ENCODE assay signal across 22 cellular contexts in genomic region chr3:3209714-3210113, GRCh38.
"Had no signal": no experiment of that assay in that cellular context is flagged by ENCODE, and none has a peak within 500 bp of the region (broad histone marks: within the 10 kb centered on the region; RNA-seq: fewer than 3 reads in every experiment).

No MANE protein-coding gene starts in this region.

- H3K27me3 ChIP-seq: ascending aorta, breast epithelium, esophagus squamous epithelium had no signal

- H3K4me1 ChIP-seq: ascending aorta, breast epithelium, esophagus squamous epithelium, gastroesophageal sphincter, heart right ventricle had no signal

- H3K9me3 ChIP-seq: ascending aorta, breast epithelium, esophagus squamous epithelium, gastroesophageal sphincter, heart right ventricle had no signal

- H3K4me3 ChIP-seq: ascending aorta, breast epithelium, coronary artery, esophagus squamous epithelium, gastroesophageal sphincter, heart right ventricle had no signal

- DNase-seq: activated CD4-positive, alpha-beta memory T cell treated with anti-CD3 and anti-CD28 coated beads, Interleukin-2, amount 10 ng/mL, durations not matched to agents 7 days and 5 days; activated CD4-positive, alpha-beta T cell treated with anti-CD3 and anti-CD28 coated beads for 1 hour; activated CD4-positive, alpha-beta T cell treated with anti-CD3 and anti-CD28 coated beads for 4 hours; activated CD4-positive, alpha-beta T cell treated with anti-CD3 and anti-CD28 coated beads, Interleukin-2, amount 10 ng/mL, durations not matched to agents 7 days and 5 days; activated CD4-positive, alpha-beta T cell treated with anti-CD3 and anti-CD28 coated beads, Interleukin-2, amount 50 U/mL, for 4 hours; activated CD8-positive, alpha-beta memory T cell treated with anti-CD3 and anti-CD28 coated beads, Interleukin-2, amount 50 U/mL, for 48 hours; activated gamma-delta T cell; activated naive CD4-positive, alpha-beta T cell; activated naive CD4-positive, alpha-beta T cell treated with anti-CD3 and anti-CD28 coated beads, Interleukin-2, amount 10 ng/mL, durations not matched to agents 7 days and 5 days; activated naive CD8-positive, alpha-beta T cell treated with anti-CD3 and anti-CD28 coated beads, Interleukin-2, amount 10 ng/mL, durations not matched to agents 7 days and 5 days; activated T-cell treated with anti-CD3 and anti-CD28 coated beads for 4 hours; activated T-cell treated with anti-CD3 and anti-CD28 coated beads, Interleukin-2, amount 50 U/mL, for 24 hours; activated T-cell treated with anti-CD3 and anti-CD28 coated beads, Interleukin-2, amount 50 U/mL, for 72 hours; effector CD4-positive, alpha-beta T cell; effector memory CD8-positive, alpha-beta T cell; esophagus squamous epithelium; foreskin melanocyte; heart right ventricle had no signal

- H3K36me3 ChIP-seq: ascending aorta, breast epithelium, esophagus squamous epithelium, gastroesophageal sphincter, heart right ventricle had no signal
